In the genomic region with DNA sequence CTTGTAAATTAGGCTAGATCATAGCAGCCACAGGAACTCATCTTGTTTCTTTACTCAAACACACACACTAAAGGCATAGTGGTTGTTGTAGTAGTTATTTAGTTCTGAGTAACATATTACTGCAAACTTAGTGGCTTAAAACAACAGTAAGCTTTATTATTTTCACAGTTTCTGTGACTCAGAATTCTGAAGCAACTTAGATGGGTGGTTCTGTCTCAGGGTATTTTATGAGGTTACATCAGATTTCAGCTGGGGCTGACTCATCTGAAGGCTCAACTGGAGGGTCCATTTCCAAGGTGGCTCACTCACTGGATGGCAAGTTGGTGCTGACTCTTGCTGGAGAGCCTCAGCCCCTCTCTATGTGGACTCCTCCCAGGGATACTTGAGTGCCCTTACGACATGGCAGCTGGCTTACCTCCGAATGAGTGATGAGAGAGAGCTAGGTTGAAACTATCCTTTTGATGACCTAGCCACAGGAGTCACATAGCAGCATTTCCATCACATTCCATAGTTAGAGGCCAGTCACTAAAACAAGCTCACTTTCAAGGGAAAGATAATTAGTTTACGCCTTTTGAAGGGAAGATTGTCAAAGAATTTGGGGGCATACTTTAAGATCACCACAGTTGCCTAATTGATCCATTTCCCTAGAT, we compare ENCODE assay signal across 1 cellular context.
A peak's percentile ranks its signal among the peaks of the same experiment; 100 is the strongest.
TF ChIP-seq lines count a peak whose summit lies in the region.

No MANE protein-coding gene starts in this region.

TF ChIP-seq in H1, 55 proteins besides CTCF, POLR2A, EP300 and RAD21 (continued from another document):
- TF ChIP-seq POU5F1 (IDR thresholded peaks at IDR 0.05; ENCODE audit: low read depth, low read length) (no peak), TAF7 (optimal IDR thresholded peaks at IDR 0.05; ENCODE audit: borderline replicate concordance, low read depth, low read length) (no peak), SIX5 (IDR thresholded peaks at IDR 0.05; ENCODE audit: low read depth, low read length) (no peak), SUZ12 (IDR thresholded peaks at IDR 0.05; ENCODE audit: low read length) (no peak), YY1 (IDR thresholded peaks at IDR 0.05; ENCODE audit: low read depth, low read length) (0 out of 2 replicates have a peak, but pooled peaks have one; percentile 14), BACH1 (IDR thresholded peaks at IDR 0.05; ENCODE audit: low read length) (no peak), CREB1 (IDR thresholded peaks at IDR 0.05) (no peak)
TF ChIP-seq in H1: peak in this region for 1.
